ENCODE assay signal across 16 cellular contexts in the genomic region with DNA sequence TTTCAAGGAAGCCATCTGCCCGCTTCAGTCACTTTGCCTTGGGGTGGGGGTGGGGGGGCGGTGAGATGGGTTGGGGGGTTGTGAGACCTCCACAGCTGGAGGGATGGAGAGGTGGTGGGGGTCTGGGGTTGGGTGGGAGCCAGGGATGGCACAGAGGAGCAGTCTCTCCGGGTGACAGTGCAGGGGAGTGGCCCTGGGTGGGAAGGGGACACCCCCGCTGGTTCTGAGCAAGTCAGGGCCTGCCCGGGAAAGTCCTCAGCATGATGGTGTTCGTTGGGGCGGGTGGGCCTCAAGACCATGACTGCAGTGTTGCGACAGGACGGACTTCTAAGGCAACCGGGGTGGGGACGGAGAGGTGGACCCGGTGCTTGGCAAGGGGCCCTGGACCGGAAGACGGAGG. TPM values are rescaled to one million over a fixed set of nuclear protein-coding genes. Genes with fewer than 3 reads are reported as not detected.
DNase-seq lines count a peak whose midpoint lies in the region; ATAC-seq, FAIRE-seq and TF ChIP-seq lines count a peak whose summit lies in the region.
"Not testable (repeated sequence)": the region's sequence is repeated elsewhere in the genome, so short reads cannot be mapped to it uniquely, and the experiment has no call there.
"Had no signal": no experiment of that assay in that cellular context is flagged by ENCODE, and none has a peak within 500 bp of the region (broad histone marks: within the 10 kb centered on the region; RNA-seq: fewer than 3 reads in every experiment).

No MANE protein-coding gene starts in this region.

- TF ChIP-seq EP300 in GM12878 (IDR thresholded peaks at IDR 0.05; ENCODE audit: borderline replicate concordance in 1 of 2, control insufficient read depth in 1 of 2, low read depth in 2 of 2, low read length in 2 of 2) = not testable (repeated sequence)

- intact Hi-C loops in Panc1 (cut with micrococcal nuclease; ENCODE audit: unreplicated experiment); GM12878 (cut with micrococcal nuclease; ENCODE audit: unreplicated experiment); left ventricle myocardium superior (cut with micrococcal nuclease); posterior vena cava (cut with DNase I): not testable (repeated sequence)

- not testable (repeated sequence) for H4K20me1 ChIP-seq in GM12878 (ENCODE audit: control insufficient read depth, insufficient read depth)

- RAD21 ChIA-PET in GM12878 (lab: Charles Lee; ENCODE audit: unreplicated experiment) = not testable (repeated sequence)

- not testable (repeated sequence) for H3K4me2 ChIP-seq in GM12878 (ENCODE audit: control insufficient read depth, insufficient read depth)

- DNase-seq in Panc1 (ENCODE audit: low read depth, low spot score); GM12878 (ENCODE audit: low read depth, low spot score); left ventricle myocardium superior: not testable (repeated sequence)
- peak; percentile 15 for DNase-seq in activated CD8-positive, alpha-beta memory T cell treated with anti-CD3 and anti-CD28 coated beads, Interleukin-2, amount 50 U/mL, for 4 hours
- peak; percentile 72 for DNase-seq in posterior vena cava (ENCODE audit: low spot score)
- DNase-seq in stimulated activated CD4-positive, alpha-beta T cell treated with anti-CD3 and anti-CD28 coated beads, Interleukin-4, amount 100 ng/mL, for 24 hours = peak; percentile 4

- not testable (repeated sequence) for H2AFZ ChIP-seq in GM12878 (ENCODE audit: control insufficient read depth, low read depth, low read length)

- H3K79me2 ChIP-seq in GM12878 (ENCODE audit: control insufficient read depth, insufficient read depth, low read length) = not testable (repeated sequence)

- H3K27ac ChIP-seq in Panc1 (ENCODE audit: low read length); GM12878 (ENCODE audit: control insufficient read depth, insufficient read depth): not testable (repeated sequence)

- not testable (repeated sequence) for TF ChIP-seq CTCF in Panc1 (IDR thresholded peaks at IDR 0.05); GM12878 (IDR thresholded peaks at IDR 0.05 in 2 of 3, conservative IDR thresholded peaks at IDR 0.05 in 1 of 3; ENCODE audit: control insufficient read depth in 2 of 3, extremely low read depth in 1 of 3, insufficient read depth in 1 of 3, low read depth in 3 of 3, low read length in 3 of 3)

- ATAC-seq in GM18868 (IDR thresholded peaks at IDR 0.05; ENCODE audit: unreplicated experiment) (peak; percentile 35), Panc1 (peak; percentile 9), GM12878 (peak; percentile 67), left ventricle myocardium superior (peak; percentile 11)

- not testable (repeated sequence) for H3K27me3 ChIP-seq in Panc1 (ENCODE audit: control insufficient read depth, insufficient read depth, low read length); GM12878 (replicated peaks in 1 of 2; ENCODE audit: control insufficient read depth in 2 of 2, insufficient read depth in 2 of 2, low read length in 1 of 2)

- H3K36me3 ChIP-seq in Panc1 (ENCODE audit: control insufficient read depth, insufficient read depth, low read length); GM12878 (ENCODE audit: control insufficient read depth in 2 of 2, insufficient read depth in 2 of 2, low read length in 1 of 2): not testable (repeated sequence)

- TF ChIP-seq RAD21 in GM12878 (IDR thresholded peaks at IDR 0.05; ENCODE audit: insufficient read depth, low read depth, low read length) = not testable (repeated sequence)

- H3K4me3 ChIP-seq in Panc1 (ENCODE audit: low read depth in 2 of 2, low read length in 2 of 2); GM12878: not testable (repeated sequence)

- 10% methylated on average over 3 of the region's 14 CpGs for WGBS in GM12878 (ENCODE audit: insufficient coverage, insufficient replicate concordance, low lambda C conversion rate, missing lambda C conversion rate)

- CTCF ChIA-PET in Panc1 (lab: Charles Lee); GM12878 (lab: Yijun Ruan, JAX): not testable (repeated sequence)

- not testable (repeated sequence) for FAIRE-seq in GM12878 (lab: Jason Lieb, UNC)

- H3K9me3 ChIP-seq in Panc1 (ENCODE audit: control insufficient read depth, insufficient read depth, low read depth, low read length); GM12878 (replicated peaks; ENCODE audit: control insufficient read depth, insufficient read depth, low read length): not testable (repeated sequence)

- POLR2A ChIA-PET in Panc1 (lab: Charles Lee); GM12878 (lab: Charles Lee): not testable (repeated sequence)

- not testable (repeated sequence) for H3K4me1 ChIP-seq in Panc1 (ENCODE audit: control insufficient read depth, insufficient read depth, low read length); GM12878 (ENCODE audit: control insufficient read depth, insufficient read depth, low read length)

- H3K9ac ChIP-seq in GM12878 (ENCODE audit: control insufficient read depth, insufficient read depth, low read length) = not testable (repeated sequence)

- TF ChIP-seq POLR2A in GM12878 (IDR thresholded peaks at IDR 0.05; ENCODE audit: low read depth, low read length) = not testable (repeated sequence)

- in situ Hi-C loops in Panc1 (cut with HindIII; ENCODE audit: low pct_unique_long_range_greater_than_20kb, low sequenced_read_pairs); GM12878 (cut with MboI): not testable (repeated sequence)

- BruUV-seq in Panc1 (replicated peaks; lab: Mats Ljungman, UMichigan); GM12878 (replicated peaks; lab: Mats Ljungman, UMichigan): not testable (repeated sequence)

- SMC1A ChIA-PET in GM12878 (lab: Charles Lee; ENCODE audit: uncharacterized antibody, unreplicated experiment) = not testable (repeated sequence)

RNA-seq across cellular contexts. Expression of a gene that starts 0.6 kb away (rescaled TPM):
- total RNA-seq in Panc1 (2021; ENCODE audit: unreplicated experiment) = 122 TPM
- polyA plus RNA-seq in Panc1 (2012; ENCODE audit: insufficient read length) = 93.2 TPM
- 5.0 and 6.2 TPM in 2 replicates for total RNA-seq in GM12878 (2013; cell fraction: nucleolus; rRNA removed)
- 9.0 and 11.1 TPM in 2 replicates for total RNA-seq in GM12878 (2014; rRNA removed)
- 11.8 and 13.5 TPM in 2 replicates for total RNA-seq in GM12878 (2014; rRNA removed; fragmentation: Illumina TruSeq; extraction: Trizol)
- total RNA-seq in GM12878 (2021) = 76.4 and 77.8 TPM in 2 replicates
- 33.6 TPM for polyA plus RNA-seq in GM12878 (2011; ENCODE audit: low read depth)
- 4.1 and 7.4 TPM in 2 replicates for polyA plus RNA-seq in GM12878 (2011; rRNA removed)
- 6.9 and 12.3 TPM in 2 replicates for polyA plus RNA-seq in GM12878 (2011; cell fraction: cytosol; rRNA removed)
- polyA plus RNA-seq in GM12878 (2011; cell fraction: nucleus; rRNA removed) = 9.9 and 12.3 TPM in 2 replicates
- 42.1 and 45.0 TPM in 2 replicates for polyA plus RNA-seq in GM12878 (2012)
- 64.4 and 64.8 TPM in 2 replicates for polyA plus RNA-seq in GM12878 (2014; fragmentation: Illumina TruSeq; extraction: Trizol)
- polyA plus RNA-seq in GM12878 (2014; fragmentation: Nextera tagmentation; extraction: Ambion mirVana) = 10 to 100 TPM in 1 of 2 experiments, 1 to 10 TPM in 1; 9.5 to 18.6 TPM
- 26.1 and 30.4 TPM in 2 replicates for polyA plus RNA-seq in GM12878 (2014; rRNA removed)
- polyA plus RNA-seq in GM12878 (2016; fragmentation: Nextera tagmentation; extraction: Ambion mirVana) = 10 to 100 TPM in 1 of 2 experiments, 1 to 10 TPM in 1; 7.0 to 26.4 TPM
- polyA minus RNA-seq in GM12878 (2011; rRNA and poly(A)+ RNA removed) = 3.7 and 7.2 TPM in 2 replicates
- 3.9 and 5.9 TPM in 2 replicates for polyA minus RNA-seq in GM12878 (2011; cell fraction: cytosol; rRNA and poly(A)+ RNA removed)
- polyA minus RNA-seq in GM12878 (2011; cell fraction: nucleus; rRNA and poly(A)+ RNA removed) = 4.7 and 5.9 TPM in 2 replicates
- total RNA-seq in left ventricle myocardium superior = 30.6 TPM
- total RNA-seq in posterior vena cava = 10 to 100 TPM; 14.5 to 21.7 TPM
- polyA plus RNA-seq: K562 had no signal

RNA-seq across cellular contexts. Expression of a gene that starts 51.1 kb away (rescaled TPM):
- total RNA-seq in Panc1 (2021; ENCODE audit: unreplicated experiment) (not detected), GM12878 (2014; rRNA removed) (not detected in 2 replicates), GM12878 (2014; rRNA removed; fragmentation: Illumina TruSeq; extraction: Trizol) (not detected in 2 replicates), GM12878 (2021) (not detected in 2 replicates), left ventricle myocardium superior (not detected), posterior vena cava (not detected)
- not detected for polyA plus RNA-seq in Panc1 (2012; ENCODE audit: insufficient read length)
- total RNA-seq in GM12878 (2013; cell fraction: nucleolus; rRNA removed) = not detected in 2 replicates
- not detected for polyA plus RNA-seq in GM12878 (2011; ENCODE audit: low read depth)
- polyA plus RNA-seq in GM12878 (2011; rRNA removed) (not detected in 2 replicates), GM12878 (2014; fragmentation: Illumina TruSeq; extraction: Trizol) (not detected in 2 replicates), GM12878 (2014; fragmentation: Nextera tagmentation; extraction: Ambion mirVana) (not detected), GM12878 (2014; rRNA removed) (not detected in 2 replicates), GM12878 (2016; fragmentation: Nextera tagmentation; extraction: Ambion mirVana) (not detected)
- polyA plus RNA-seq in GM12878 (2011; cell fraction: cytosol; rRNA removed) = not detected in 2 replicates
- polyA plus RNA-seq in GM12878 (2011; cell fraction: nucleus; rRNA removed) = not detected in 2 replicates
- not detected in 2 replicates for polyA plus RNA-seq in GM12878 (2012)
- polyA minus RNA-seq in GM12878 (2011; rRNA and poly(A)+ RNA removed) = not detected in 2 replicates
- polyA minus RNA-seq in GM12878 (2011; cell fraction: cytosol; rRNA and poly(A)+ RNA removed) = not detected in 2 replicates
- not detected in 2 replicates for polyA minus RNA-seq in GM12878 (2011; cell fraction: nucleus; rRNA and poly(A)+ RNA removed)
- total RNA-seq: A172; CD4-positive, CD25-positive, alpha-beta regulatory T cell; GM23248; H7; K562; M059J; OCI-LY7; Peyer's patch had no signal
- polyA plus RNA-seq: AG04450; CD4-positive, CD25-positive, alpha-beta regulatory T cell; GM23248 had no signal

Comparison
In these comparisons a context has a peak if more than half of its experiments do, and no peak if none do; other contexts are left out.
1. ATAC-seq: peak in every context shown above with its lines; median percentile 67 in GM12878; 35 in GM18868; 11 in left ventricle myocardium superior; 9 in Panc1.